ENCODE assay signal across 1 cellular context in genomic region chr7:74452748-74453320, GRCh38.
TF ChIP-seq lines count a peak whose summit lies in the region.

No MANE protein-coding gene starts in this region.

TF ChIP-seq in GM12878, 131 proteins besides CTCF, POLR2A, EP300 and RAD21 (continued from another document):
- TF ChIP-seq CUX1 (IDR thresholded peaks at IDR 0.05; ENCODE audit: insufficient replicate concordance, low read depth, low read length) (no peak), E2F8 (IDR thresholded peaks at IDR 0.05; ENCODE audit: low read depth, partially characterized antibody) (no peak), ZNF592 (IDR thresholded peaks at IDR 0.05) (peak; percentile 72; the same call in 1 of the 2 replicates), CHD2 (IDR thresholded peaks at IDR 0.05; ENCODE audit: borderline replicate concordance, low read depth, low read length) (0 out of 2 replicates have a peak, but pooled peaks have one; percentile 11), CBFB (IDR thresholded peaks at IDR 0.05; ENCODE audit: low read depth) (no peak), NRF1 (conservative IDR thresholded peaks at IDR 0.05; ENCODE audit: low read depth, low read length) (no peak), IKZF1 (conservative IDR thresholded peaks at IDR 0.05) (no peak)
